Comparison of ENCODE assay signal across 14 cellular contexts in the genomic region with DNA sequence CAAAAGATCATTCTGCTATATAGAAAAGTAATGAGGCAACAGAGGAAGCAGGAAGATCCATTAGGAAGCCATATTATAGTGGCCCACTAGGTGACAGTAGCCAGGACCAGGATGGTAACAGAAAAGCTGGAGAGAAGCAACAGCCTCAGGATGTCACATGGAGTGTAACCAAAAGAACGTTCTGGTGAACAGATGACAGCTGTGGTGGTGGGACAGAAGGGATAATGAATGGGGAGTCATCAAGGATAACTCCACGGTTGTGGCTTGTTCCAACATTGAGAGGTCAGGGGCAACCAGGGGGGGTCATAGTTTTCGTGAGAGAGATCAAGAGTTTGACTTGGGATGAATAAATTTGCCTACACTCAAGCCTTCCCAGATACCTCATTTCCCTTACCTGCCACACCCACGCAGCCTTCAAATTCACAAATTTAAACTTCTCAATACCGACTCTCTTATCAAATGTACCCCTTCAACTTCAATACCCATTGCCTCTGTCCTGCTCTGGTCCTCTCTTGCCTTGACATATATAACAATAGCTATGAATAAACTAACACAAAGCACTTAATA. TPM values are rescaled to one million over a fixed set of nuclear protein-coding genes. Genes with fewer than 3 reads are reported as not detected.
"Had no signal": no experiment of that assay in that cellular context is flagged by ENCODE, and none has a peak within 500 bp of the region (broad histone marks: within the 10 kb centered on the region; RNA-seq: fewer than 3 reads in every experiment).

No MANE protein-coding gene starts in this region.

- H3K4me3 ChIP-seq: pancreas had no signal

- H3K9me3 Mint-ChIP-seq: effector memory CD8-positive, alpha-beta T cell; T-cell had no signal

- H3K4me1 ChIP-seq: pancreas had no signal

- DNase-seq: activated CD4-positive, alpha-beta T cell treated with anti-CD3 and anti-CD28 coated beads for 1 hour; activated CD8-positive, alpha-beta memory T cell treated with anti-CD3 and anti-CD28 coated beads for 24 hours; activated naive CD4-positive, alpha-beta T cell; dermis blood vessel endothelial cell; effector memory CD8-positive, alpha-beta T cell; islet precursor cell; midbrain; stimulated activated CD4-positive, alpha-beta T cell treated with anti-CD3 and anti-CD28 coated beads, Interleukin-12 subunit alpha, Interleukin-12 subunit beta, amount 100 ng/mL, for 4 hours; stimulated activated CD4-positive, alpha-beta T cell treated with anti-CD3 and anti-CD28 coated beads, Interleukin-2, amount 100 ng/mL, for 24 hours; T-cell had no signal

- H3K27me3 ChIP-seq: pancreas had no signal

- H3K9me3 ChIP-seq: pancreas had no signal

- H3K27me3 Mint-ChIP-seq: effector memory CD8-positive, alpha-beta T cell; T-cell had no signal

- H3K4me3 Mint-ChIP-seq: effector memory CD8-positive, alpha-beta T cell; T-cell had no signal

- FAIRE-seq: pancreas, urothelium cell line had no signal

- ATAC-seq: effector memory CD8-positive, alpha-beta T cell; left lobe of liver; T-cell had no signal

- H3K27ac ChIP-seq: pancreas had no signal

RNA-seq across cellular contexts. Expression of a gene that starts 55.2 kb away (rescaled TPM):
- total RNA-seq: dermis blood vessel endothelial cell, lung microvascular endothelial cell had no signal
